Comparison of ENCODE assay signal across 1 cellular context in genomic region chr11:120172054-120172881, GRCh38.
TF ChIP-seq lines count a peak whose summit lies in the region.

No MANE protein-coding gene starts in this region.

TF ChIP-seq in K562, 482 proteins besides CTCF, POLR2A, EP300 and RAD21 (continued from another document):
- TF ChIP-seq JUND (IDR thresholded peaks at IDR 0.05; ENCODE audit: borderline replicate concordance, low read depth, low read length) (0 out of 2 replicates have a peak, but pooled peaks have one; percentile 7), JUND (tag; IDR thresholded peaks at IDR 0.05; ENCODE audit: borderline replicate concordance, low read depth, low read length) (no peak), ZNF699 (CRISPR knock-in tag; IDR thresholded peaks at IDR 0.05; ENCODE audit: insufficient replicate concordance) (no peak), NFE2L1 (tag; IDR thresholded peaks at IDR 0.05; ENCODE audit: borderline replicate concordance, low read depth) (no peak), ZFP36 (IDR thresholded peaks at IDR 0.05; ENCODE audit: low read depth, low read length, partially characterized antibody) (peak; percentile 12), CREB5 (CRISPR knock-in tag; IDR thresholded peaks at IDR 0.05) (no peak), DACH1 (IDR thresholded peaks at IDR 0.05; ENCODE audit: partially characterized antibody) (no peak), TBP (optimal IDR thresholded peaks at IDR 0.05; ENCODE audit: low read depth, low read length) (no peak), ZKSCAN8 (CRISPR knock-in tag; IDR thresholded peaks at IDR 0.05) (no peak), HNRNPLL (IDR thresholded peaks at IDR 0.05; ENCODE audit: low read depth, low read length, poor library complexity, severe bottlenecking) (no peak), ZNF780A (CRISPR knock-in tag; IDR thresholded peaks at IDR 0.05) (no peak), ELF4 (CRISPR knock-in tag; IDR thresholded peaks at IDR 0.05) (0 out of 2 replicates have a peak, but pooled peaks have one; percentile 16), MCM3 (IDR thresholded peaks at IDR 0.05) (no peak), BACH1 (tag; IDR thresholded peaks at IDR 0.05) (no peak), ZNF212 (CRISPR knock-in tag; IDR thresholded peaks at IDR 0.05) (no peak), ZNF347 (CRISPR knock-in tag; IDR thresholded peaks at IDR 0.05; ENCODE audit: low read depth) (no peak), RBBP5 (IDR thresholded peaks at IDR 0.05; ENCODE audit: borderline replicate concordance, insufficient read depth, low read length, poor library complexity, severe bottlenecking) (no peak), ZNF239 (CRISPR knock-in tag; IDR thresholded peaks at IDR 0.05) (no peak), NR2C2 (CRISPR knock-in tag; IDR thresholded peaks at IDR 0.05) (0 out of 2 replicates have a peak, but pooled peaks have one; percentile 18), NR2C2 (tag; IDR thresholded peaks at IDR 0.05) (no peak), FOXJ3 (CRISPR knock-in tag; IDR thresholded peaks at IDR 0.05) (no peak), NONO (IDR thresholded peaks at IDR 0.05; ENCODE audit: low read depth in 2 of 2, low read length in 1 of 2) (no peak)
- TF ChIP-seq, protein P1, sequence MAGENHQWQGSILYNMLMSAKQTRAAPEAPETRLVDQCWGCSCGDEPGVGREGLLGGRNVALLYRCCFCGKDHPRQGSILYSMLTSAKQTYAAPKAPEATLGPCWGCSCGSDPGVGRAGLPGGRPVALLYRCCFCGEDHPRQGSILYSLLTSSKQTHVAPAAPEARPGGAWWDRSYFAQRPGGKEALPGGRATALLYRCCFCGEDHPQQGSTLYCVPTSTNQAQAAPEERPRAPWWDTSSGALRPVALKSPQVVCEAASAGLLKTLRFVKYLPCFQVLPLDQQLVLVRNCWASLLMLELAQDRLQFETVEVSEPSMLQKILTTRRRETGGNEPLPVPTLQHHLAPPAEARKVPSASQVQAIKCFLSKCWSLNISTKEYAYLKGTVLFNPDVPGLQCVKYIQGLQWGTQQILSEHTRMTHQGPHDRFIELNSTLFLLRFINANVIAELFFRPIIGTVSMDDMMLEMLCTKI (IDR thresholded peaks at IDR 0.05; ENCODE audit: partially characterized antibody): no peak
- TF ChIP-seq, protein P2, sequence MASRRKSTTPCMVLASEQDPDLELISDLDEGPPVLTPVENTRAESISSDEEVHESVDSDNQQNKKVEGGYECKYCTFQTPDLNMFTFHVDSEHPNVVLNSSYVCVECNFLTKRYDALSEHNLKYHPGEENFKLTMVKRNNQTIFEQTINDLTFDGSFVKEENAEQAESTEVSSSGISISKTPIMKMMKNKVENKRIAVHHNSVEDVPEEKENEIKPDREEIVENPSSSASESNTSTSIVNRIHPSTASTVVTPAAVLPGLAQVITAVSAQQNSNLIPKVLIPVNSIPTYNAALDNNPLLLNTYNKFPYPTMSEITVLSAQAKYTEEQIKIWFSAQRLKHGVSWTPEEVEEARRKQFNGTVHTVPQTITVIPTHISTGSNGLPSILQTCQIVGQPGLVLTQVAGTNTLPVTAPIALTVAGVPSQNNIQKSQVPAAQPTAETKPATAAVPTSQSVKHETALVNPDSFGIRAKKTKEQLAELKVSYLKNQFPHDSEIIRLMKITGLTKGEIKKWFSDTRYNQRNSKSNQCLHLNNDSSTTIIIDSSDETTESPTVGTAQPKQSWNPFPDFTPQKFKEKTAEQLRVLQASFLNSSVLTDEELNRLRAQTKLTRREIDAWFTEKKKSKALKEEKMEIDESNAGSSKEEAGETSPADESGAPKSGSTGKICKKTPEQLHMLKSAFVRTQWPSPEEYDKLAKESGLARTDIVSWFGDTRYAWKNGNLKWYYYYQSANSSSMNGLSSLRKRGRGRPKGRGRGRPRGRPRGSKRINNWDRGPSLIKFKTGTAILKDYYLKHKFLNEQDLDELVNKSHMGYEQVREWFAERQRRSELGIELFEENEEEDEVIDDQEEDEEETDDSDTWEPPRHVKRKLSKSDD (conservative IDR thresholded peaks at IDR 0.05; ENCODE audit: low read length): 0 out of 2 replicates have a peak, but pooled peaks have one; percentile 28
- TF ChIP-seq, protein P3, sequence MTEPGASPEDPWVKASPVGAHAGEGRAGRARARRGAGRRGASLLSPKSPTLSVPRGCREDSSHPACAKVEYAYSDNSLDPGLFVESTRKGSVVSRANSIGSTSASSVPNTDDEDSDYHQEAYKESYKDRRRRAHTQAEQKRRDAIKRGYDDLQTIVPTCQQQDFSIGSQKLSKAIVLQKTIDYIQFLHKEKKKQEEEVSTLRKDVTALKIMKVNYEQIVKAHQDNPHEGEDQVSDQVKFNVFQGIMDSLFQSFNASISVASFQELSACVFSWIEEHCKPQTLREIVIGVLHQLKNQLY (CRISPR knock-in tag; conservative IDR thresholded peaks at IDR 0.05): no peak
